ENCODE assay signal across 26 cellular contexts in genomic region chr4:181509073-181509472, GRCh38.
"Had no signal": no experiment of that assay in that cellular context is flagged by ENCODE, and none has a peak within 500 bp of the region (broad histone marks: within the 10 kb centered on the region; RNA-seq: fewer than 3 reads in every experiment).

No MANE protein-coding gene starts in this region.

- H3K4me3 Mint-ChIP-seq: activated B cell treated with CpG ODN at 0.5 μM for 24 hours; activated CD4-positive, alpha-beta memory T cell treated with anti-CD3 and anti-CD28 coated beads, Interleukin-2, amount 10 ng/mL, durations not matched to agents 7 days and 5 days; activated CD4-positive, alpha-beta T cell treated with anti-CD3 and anti-CD28 coated beads, Interleukin-2, amount 10 ng/mL, durations not matched to agents 24 days and 14 days; activated naive CD4-positive, alpha-beta T cell treated with anti-CD3 and anti-CD28 coated beads, Interleukin-2, amount 10 ng/mL, durations not matched to agents 7 days and 5 days; activated naive CD8-positive, alpha-beta T cell treated with anti-CD3 and anti-CD28 coated beads for 36 hours; T-helper 1 cell treated with Interleukin-12 subunit alpha and Interleukin-12 subunit beta and Interleukin-4 antibody, amounts not matched to agents 30 μg/mL and 1 μg/mL, for 36 hours had no signal

- H3K36me3 ChIP-seq: SJSA1 had no signal

- H3K27ac Mint-ChIP-seq: activated B cell treated with CpG ODN at 0.5 μM for 24 hours; activated CD4-positive, alpha-beta memory T cell treated with anti-CD3 and anti-CD28 coated beads, Interleukin-2, amount 10 ng/mL, durations not matched to agents 7 days and 5 days; activated CD4-positive, alpha-beta T cell treated with anti-CD3 and anti-CD28 coated beads, Interleukin-2, amount 10 ng/mL, durations not matched to agents 24 days and 14 days; activated naive CD4-positive, alpha-beta T cell treated with anti-CD3 and anti-CD28 coated beads, Interleukin-2, amount 10 ng/mL, durations not matched to agents 7 days and 5 days; activated naive CD8-positive, alpha-beta T cell treated with anti-CD3 and anti-CD28 coated beads for 36 hours; activated T-helper 2 cell treated with anti-CD3 and anti-CD28 coated beads, Interferon-gamma antibody, Interleukin-2, Interleukin-4, amounts not matched to agents 10 μg/mL and 5 μg/mL and 100 μg/mL, durations not matched to agents 14 hours and 24 hours and 36 hours; T-helper 1 cell treated with Interleukin-12 subunit alpha and Interleukin-12 subunit beta and Interleukin-4 antibody, amounts not matched to agents 30 μg/mL and 1 μg/mL, for 36 hours had no signal

- H3K4me3 ChIP-seq: SJSA1 had no signal

- H3K27me3 Mint-ChIP-seq: activated B cell treated with CpG ODN at 0.5 μM for 24 hours; activated CD4-positive, alpha-beta memory T cell treated with anti-CD3 and anti-CD28 coated beads, Interleukin-2, amount 10 ng/mL, durations not matched to agents 7 days and 5 days; activated CD4-positive, alpha-beta T cell treated with anti-CD3 and anti-CD28 coated beads, Interleukin-2, amount 10 ng/mL, durations not matched to agents 24 days and 14 days; activated naive CD4-positive, alpha-beta T cell treated with anti-CD3 and anti-CD28 coated beads, Interleukin-2, amount 10 ng/mL, durations not matched to agents 7 days and 5 days; activated naive CD8-positive, alpha-beta T cell treated with anti-CD3 and anti-CD28 coated beads for 36 hours had no signal

- H3K4me1 ChIP-seq: SJSA1 had no signal

- H3K9me3 ChIP-seq: SJSA1 had no signal

- H3K36me3 Mint-ChIP-seq: activated naive CD4-positive, alpha-beta T cell treated with anti-CD3 and anti-CD28 coated beads, Interleukin-2, amount 10 ng/mL, durations not matched to agents 7 days and 5 days; activated naive CD8-positive, alpha-beta T cell treated with anti-CD3 and anti-CD28 coated beads for 36 hours had no signal

- H3K9me3 Mint-ChIP-seq: activated B cell treated with CpG ODN at 0.5 μM for 24 hours; activated CD4-positive, alpha-beta T cell treated with anti-CD3 and anti-CD28 coated beads, Interleukin-2, amount 10 ng/mL, durations not matched to agents 24 days and 14 days; activated naive CD4-positive, alpha-beta T cell treated with anti-CD3 and anti-CD28 coated beads, Interleukin-2, amount 10 ng/mL, durations not matched to agents 7 days and 5 days; activated naive CD8-positive, alpha-beta T cell treated with anti-CD3 and anti-CD28 coated beads for 36 hours; activated T-helper 2 cell treated with anti-CD3 and anti-CD28 coated beads, Interferon-gamma antibody, Interleukin-2, Interleukin-4, amounts not matched to agents 10 μg/mL and 5 μg/mL and 100 μg/mL, durations not matched to agents 14 hours and 24 hours and 36 hours; T-helper 1 cell treated with Interleukin-12 subunit alpha and Interleukin-12 subunit beta and Interleukin-4 antibody, amounts not matched to agents 30 μg/mL and 1 μg/mL, for 36 hours had no signal

- H3K27ac ChIP-seq: SJSA1 had no signal

- ATAC-seq: PC-3, SK-N-SH treated with all-trans-retinoic acid at 6 μM for 48 hours had no signal

- H3K4me1 Mint-ChIP-seq: activated B cell treated with CpG ODN at 0.5 μM for 24 hours; activated CD4-positive, alpha-beta memory T cell treated with anti-CD3 and anti-CD28 coated beads, Interleukin-2, amount 10 ng/mL, durations not matched to agents 7 days and 5 days; activated CD4-positive, alpha-beta T cell treated with anti-CD3 and anti-CD28 coated beads, Interleukin-2, amount 10 ng/mL, durations not matched to agents 24 days and 14 days; activated naive CD4-positive, alpha-beta T cell treated with anti-CD3 and anti-CD28 coated beads, Interleukin-2, amount 10 ng/mL, durations not matched to agents 7 days and 5 days; activated naive CD8-positive, alpha-beta T cell treated with anti-CD3 and anti-CD28 coated beads for 36 hours had no signal

- DNase-seq: activated B cell treated with CpG ODN at 0.5 μM for 24 hours; activated CD4-positive, alpha-beta memory T cell treated with anti-CD3 and anti-CD28 coated beads, Interleukin-2, amount 10 ng/mL, durations not matched to agents 7 days and 5 days; activated CD4-positive, alpha-beta T cell treated with anti-CD3 and anti-CD28 coated beads for 1 hour; activated gamma-delta T cell treated with Interleukin-2 at 50 U/mL for 16 hours; activated naive CD4-positive, alpha-beta T cell treated with anti-CD3 and anti-CD28 coated beads, Interleukin-2, amount 10 ng/mL, durations not matched to agents 7 days and 5 days; activated naive CD8-positive, alpha-beta T cell treated with anti-CD3 and anti-CD28 coated beads for 36 hours; activated T-cell treated with anti-CD3 and anti-CD28 coated beads for 4 hours; activated T-cell treated with anti-CD3 and anti-CD28 coated beads, Interleukin-2, amount 50 U/mL, for 48 hours; cerebellar nuclear complex; IMR-90; Kasumi-1; KBM-7; NCI-H1048; NCI-H1694 treated with DMSO at 0.1 percent for 48 hours; NCI-H2029 treated with DMSO at 0.1 percent for 48 hours; NCI-H2171; NCI-H2227 treated with DMSO at 0.1 percent for 48 hours; NCI-H446 treated with DMSO at 0.1 percent for 48 hours; NCI-H524 treated with DMSO at 0.1 percent for 48 hours; PC-3; SHP77 had no signal
